In genomic region chr7:17611611-17612010, GRCh38 we compare ENCODE assay signal across 21 cellular contexts.
"Had no signal": no experiment of that assay in that cellular context is flagged by ENCODE, and none has a peak within 500 bp of the region (broad histone marks: within the 10 kb centered on the region; RNA-seq: fewer than 3 reads in every experiment).

No MANE protein-coding gene starts in this region.

- H3K9me3 ChIP-seq: esophagus squamous epithelium, lower lobe of right lung, neutrophil, right atrium auricular region, sigmoid colon, spleen, testis, tibial artery had no signal

- DNase-seq: cerebellar nuclear complex; cortex of kidney; effector memory CD8-positive, alpha-beta T cell; erythroblast; esophagus squamous epithelium; foreskin keratinocyte; kidney; left ventricle myocardium inferior; lower lobe of right lung; sigmoid colon; spleen; stimulated activated CD4-positive, alpha-beta T cell treated with anti-CD3 and anti-CD28 coated beads, Interleukin-4, amount 100 ng/mL, for 4 hours; stimulated activated naive CD8-positive, alpha-beta T cell treated with anti-CD3 and anti-CD28 coated beads, Interleukin-15, Interleukin-2, amounts not matched to agents 100 U/mL and 50 U/mL, for 24 hours; substantia nigra; testis; tibial artery had no signal

- H3K27me3 ChIP-seq: esophagus squamous epithelium, foreskin keratinocyte, neutrophil, right atrium auricular region, sigmoid colon, spleen, testis, tibial artery had no signal

- H3K4me1 ChIP-seq: esophagus squamous epithelium, left ventricle myocardium inferior, parathyroid adenoma, right atrium auricular region, sigmoid colon, spleen, testis, tibial artery had no signal

- H3K36me3 ChIP-seq: esophagus squamous epithelium, left ventricle myocardium inferior, lower lobe of right lung, neutrophil, right atrium auricular region, sigmoid colon, spleen, tibial artery had no signal

- H3K4me3 ChIP-seq: esophagus squamous epithelium, left ventricle myocardium inferior, lower lobe of right lung, right atrium auricular region, sigmoid colon, spleen, testis, tibial artery had no signal

- ATAC-seq: effector memory CD8-positive, alpha-beta T cell; foreskin keratinocyte; lower lobe of right lung; natural killer cell treated with Interleukin-12 subunit alpha and Interleukin-12 subunit beta and Interleukin-15 and Interleukin-18, amount 100 ng/mL, for 72 hours; stimulated activated memory B cell treated with anti-CD40 and anti-IgM and Interleukin-4, amounts not matched to agents 10 μg/mL and 1 μg/mL and 100 μg/mL, for 72 hours; stimulated activated naive CD8-positive, alpha-beta T cell treated with anti-CD3 and anti-CD28 coated beads, Interleukin-15, Interleukin-2, amounts not matched to agents 100 U/mL and 50 U/mL, for 24 hours had no signal

- H3K27ac ChIP-seq: esophagus squamous epithelium, foreskin keratinocyte, left ventricle myocardium inferior, lower lobe of right lung, neutrophil, parathyroid adenoma, right atrium auricular region, sigmoid colon, spleen, testis, tibial artery had no signal
